14 cellular contexts compared by ENCODE assay signal in genomic region chr14:44778562-44778961, GRCh38.
DNase-seq lines count a peak whose midpoint lies in the region; ATAC-seq, FAIRE-seq and TF ChIP-seq lines count a peak whose summit lies in the region.
"Had no signal": no experiment of that assay in that cellular context is flagged by ENCODE, and none has a peak within 500 bp of the region (broad histone marks: within the 10 kb centered on the region; RNA-seq: fewer than 3 reads in every experiment).

No MANE protein-coding gene starts in this region.

- H3K36me3 Mint-ChIP-seq in nephron (ENCODE audit: low read depth) = no peaks in the 10 kb centered on the region
- H3K36me3 Mint-ChIP-seq: mesothelial cell of epicardium had no signal

- DNase-seq in adipocyte (ENCODE audit: low read depth) (no peak), caudate nucleus (lab: John Stamatoyannopoulos, UW) (no peak), small intestine (no peak), GM10248 (ENCODE audit: extremely low spot score) (no peak)
- DNase-seq in central memory CD4-positive, alpha-beta T cell = no peak
- DNase-seq: activated naive CD4-positive, alpha-beta T cell; NCI-H510A treated with DMSO at 0.1 percent for 48 hours; stimulated activated CD4-positive, alpha-beta T cell treated with anti-CD3 and anti-CD28 coated beads, Interleukin-1b, Interleukin-23, amount 100 ng/mL, for 48 hours had no signal

- H3K4me1 Mint-ChIP-seq in nephron = peaks cover 38% of the 10 kb centered on the region

- FAIRE-seq in small intestine (lab: Jason Lieb, UNC) = no peak
- FAIRE-seq: TTC549 had no signal

- 53 to 63% (median 55%) methylated on average over 2 of the region's 2 CpGs for WGBS in small intestine, 3 donors

- no peak overlapping the region for H3K9ac ChIP-seq in adipocyte (ENCODE audit: low read length)

- H3K9me3 Mint-ChIP-seq in nephron = no peaks in the 10 kb centered on the region

- H3K27ac ChIP-seq in caudate nucleus (ENCODE audit: low read depth, low read length) (no peak overlapping the region), small intestine (ENCODE audit: low read depth in 1 of 2, low read length in 1 of 2) (no peak overlapping the region)
- H3K27ac ChIP-seq: thoracic aorta had no signal

- POLR2A ChIA-PET in GM10248 (lab: Yijun Ruan, JAX) = no interaction called here

- H3K4me3 ChIP-seq in adipocyte (ENCODE audit: low read length) = peak overlapping the region; percentile 27
- no peak overlapping the region for H3K4me3 ChIP-seq in small intestine (ENCODE audit: low read depth in 1 of 2, low read length in 2 of 2)
- H3K4me3 ChIP-seq: thoracic aorta had no signal

- H3K36me3 ChIP-seq in adipocyte (ENCODE audit: control insufficient read depth, insufficient read depth, low read length, severe bottlenecking) (no peaks in the 10 kb centered on the region), small intestine (ENCODE audit: control insufficient read depth in 2 of 2, insufficient read depth in 2 of 2, low read length in 2 of 2) (no peaks in the 10 kb centered on the region)
- H3K36me3 ChIP-seq: thoracic aorta had no signal

- CTCF ChIA-PET in GM10248 (lab: Yijun Ruan, JAX) = no interaction called here

- H3K4me1 ChIP-seq in adipocyte (ENCODE audit: control insufficient read depth, insufficient read depth, low read length) = peaks cover 5% of the 10 kb centered on the region
- H3K4me1 ChIP-seq in small intestine (ENCODE audit: control insufficient read depth in 2 of 2, insufficient read depth in 1 of 2, low read depth in 1 of 2, low read length in 1 of 2) = no peaks in the 10 kb centered on the region

- H3K9me3 ChIP-seq in adipocyte (ENCODE audit: control insufficient read depth, low read length) (no peaks in the 10 kb centered on the region), small intestine (ENCODE audit: control insufficient read depth, low read depth) (no peaks in the 10 kb centered on the region)
- H3K9me3 ChIP-seq: thoracic aorta had no signal

- no peaks in the 10 kb centered on the region for H3K27me3 Mint-ChIP-seq in nephron (ENCODE audit: low read depth)

- peak overlapping the region; percentile 80 to 90 (median 85) for H3K27ac Mint-ChIP-seq in nephron
- H3K27ac Mint-ChIP-seq: mesothelial cell of epicardium had no signal

- no peaks in the 10 kb centered on the region for H3K27me3 ChIP-seq in adipocyte (replicated peaks; ENCODE audit: control insufficient read depth, insufficient read depth, low read length)
- H3K27me3 ChIP-seq in small intestine (ENCODE audit: control insufficient read depth in 2 of 2, insufficient read depth in 2 of 2, low read length in 2 of 2) = no peaks in the 10 kb centered on the region

- TF ChIP-seq CTCF in nephron (IDR thresholded peaks at IDR 0.05; ENCODE audit: unreplicated experiment in 3 of 3) (no peak), GM10248 (IDR thresholded peaks at IDR 0.05; ENCODE audit: control extremely low read depth, extremely low read depth, low read depth, missing control alignments) (no peak)

- no peak overlapping the region for H3K4me3 Mint-ChIP-seq in nephron
- H3K4me3 Mint-ChIP-seq: mesothelial cell of epicardium had no signal

- ATAC-seq in GM18873 (IDR thresholded peaks at IDR 0.05; ENCODE audit: low FRiP score, unreplicated experiment) = peak; percentile 50
- peak; percentile 53 for ATAC-seq in HG03354 (IDR thresholded peaks at IDR 0.05; ENCODE audit: poor library complexity, severe bottlenecking, unreplicated experiment)
